22 cellular contexts compared by ENCODE assay signal in the genomic region with DNA sequence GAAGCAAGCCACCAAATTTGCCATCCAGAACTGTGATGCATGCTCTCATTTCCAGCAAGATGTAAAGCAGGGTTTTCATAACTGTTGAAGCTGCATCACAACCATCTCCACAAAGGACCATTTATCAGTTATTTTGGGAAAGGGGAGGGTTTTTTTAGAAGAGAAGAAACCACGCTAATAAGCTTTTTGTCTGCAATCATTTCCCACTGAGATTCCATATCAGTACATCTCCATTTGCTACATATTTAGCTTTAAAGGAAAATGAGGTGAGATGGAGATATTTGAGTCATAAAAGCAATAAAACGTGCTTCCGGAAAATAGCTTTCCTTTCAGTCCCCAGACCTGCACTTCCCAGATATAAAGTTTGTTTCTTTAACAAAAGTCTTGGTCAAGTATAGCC.
"Had no signal": no experiment of that assay in that cellular context is flagged by ENCODE, and none has a peak within 500 bp of the region (broad histone marks: within the 10 kb centered on the region; RNA-seq: fewer than 3 reads in every experiment).

No MANE protein-coding gene starts in this region.

- H3K27ac Mint-ChIP-seq: naive thymus-derived CD4-positive, alpha-beta T cell had no signal

- H3K36me3 ChIP-seq: colonic mucosa, gastroesophageal sphincter, left ventricle myocardium inferior, lower lobe of right lung, ovary, right atrium auricular region, sigmoid colon, stomach, thoracic aorta had no signal

- H3K4me3 Mint-ChIP-seq: naive thymus-derived CD4-positive, alpha-beta T cell; neural crest cell had no signal

- H3K27me3 ChIP-seq: colonic mucosa, gastroesophageal sphincter, ovary, right atrium auricular region, sigmoid colon, stomach had no signal

- DNase-seq: cerebellar nuclear complex; colonic mucosa; effector CD4-positive, alpha-beta T cell; glutamatergic neuron; kidney; left cardiac atrium; left ventricle myocardium inferior; lower lobe of right lung; mesenchymal stem cell; naive thymus-derived CD4-positive, alpha-beta T cell; ovary; sigmoid colon; stimulated activated naive CD4-positive, alpha-beta T cell; stomach; substantia nigra; trophoblast cell had no signal

- H3K9me3 ChIP-seq: colonic mucosa, lower lobe of right lung, ovary, right atrium auricular region, sigmoid colon, thoracic aorta had no signal

- H3K4me1 Mint-ChIP-seq: naive thymus-derived CD4-positive, alpha-beta T cell had no signal

- H3K4me3 ChIP-seq: colonic mucosa, gastroesophageal sphincter, left ventricle myocardium inferior, lower lobe of right lung, ovary, right atrium auricular region, sigmoid colon, skin epidermis, stomach, thoracic aorta had no signal

- H3K27ac ChIP-seq: colonic mucosa, left ventricle myocardium inferior, lower lobe of right lung, ovary, right atrium auricular region, sigmoid colon, skin epidermis, stomach, thoracic aorta had no signal

- ATAC-seq: esophagus mucosa; gastroesophageal sphincter; left cardiac atrium; lower lobe of right lung; naive thymus-derived CD4-positive, alpha-beta T cell had no signal
